Comparison of ENCODE assay signal across 1 cellular context in genomic region chr10:72097448-72098300, GRCh38.
TF ChIP-seq lines count a peak whose summit lies in the region.

No MANE protein-coding gene starts in this region.

TF ChIP-seq in K562, 482 proteins besides CTCF, POLR2A, EP300 and RAD21 (continued from another document and continues in another):
- TF ChIP-seq EWSR1 (IDR thresholded peaks at IDR 0.05; ENCODE audit: borderline replicate concordance, low read depth, partially characterized antibody) (no peak), ZNF644 (tag; IDR thresholded peaks at IDR 0.05; ENCODE audit: low read depth) (no peak), CBFB (CRISPR knock-in tag; IDR thresholded peaks at IDR 0.05) (no peak), ELK3 (CRISPR knock-in tag; IDR thresholded peaks at IDR 0.05) (no peak), ESRRA (IDR thresholded peaks at IDR 0.05; ENCODE audit: borderline replicate concordance, low read depth) (no peak), PURB (CRISPR knock-in tag; IDR thresholded peaks at IDR 0.05; ENCODE audit: low read depth) (no peak), HNRNPUL1 (IDR thresholded peaks at IDR 0.05; ENCODE audit: low read length) (no peak), RBM34 (IDR thresholded peaks at IDR 0.05; ENCODE audit: borderline replicate concordance, insufficient read depth, low read length) (no peak), MLX (CRISPR knock-in tag; conservative IDR thresholded peaks at IDR 0.05) (no peak), TRIM24 (IDR thresholded peaks at IDR 0.05) (peak in 1 of 2 experiments; percentile 33; a peak in 1 of 4 replicates), RAD51 (IDR thresholded peaks at IDR 0.05; ENCODE audit: borderline replicate concordance, low read depth) (no peak), GMEB1 (CRISPR knock-in tag; IDR thresholded peaks at IDR 0.05) (no peak), REST (CRISPR knock-in tag; IDR thresholded peaks at IDR 0.05; ENCODE audit: low read depth) (no peak), IFI16 (CRISPR knock-in tag; IDR thresholded peaks at IDR 0.05) (no peak), DNMT1 (IDR thresholded peaks at IDR 0.05) (no peak), SAFB (IDR thresholded peaks at IDR 0.05; ENCODE audit: borderline replicate concordance, low read depth, low read length) (no peak), DLX4 (CRISPR knock-in tag; IDR thresholded peaks at IDR 0.05) (no peak), E2F8 (IDR thresholded peaks at IDR 0.05; ENCODE audit: low read depth, partially characterized antibody) (no peak), ZNF282 (CRISPR knock-in tag; IDR thresholded peaks at IDR 0.05) (no peak), HNRNPLL (IDR thresholded peaks at IDR 0.05; ENCODE audit: low read depth, low read length, poor library complexity, severe bottlenecking) (no peak), ARID1B (IDR thresholded peaks at IDR 0.05) (peak; percentile 91), BACH1 (tag; IDR thresholded peaks at IDR 0.05) (0 out of 2 replicates have a peak, but pooled peaks have one; percentile 34), PHF20 (IDR thresholded peaks at IDR 0.05; ENCODE audit: partially characterized antibody) (no peak), PREB (CRISPR knock-in tag; IDR thresholded peaks at IDR 0.05) (no peak), NFIC (IDR thresholded peaks at IDR 0.05) (peak; percentile 80), HBP1 (CRISPR knock-in tag; IDR thresholded peaks at IDR 0.05) (no peak), SMC3 (conservative IDR thresholded peaks at IDR 0.05; ENCODE audit: insufficient read depth, low read depth, low read length) (no peak), ZNF143 (CRISPR knock-in tag; IDR thresholded peaks at IDR 0.05) (no peak), CHD7 (IDR thresholded peaks at IDR 0.05; ENCODE audit: low read depth, low read length) (no peak), ZNF696 (CRISPR knock-in tag; conservative IDR thresholded peaks at IDR 0.05) (no peak), ESRRB (CRISPR knock-in tag; IDR thresholded peaks at IDR 0.05; ENCODE audit: borderline replicate concordance) (no peak), SMARCB1 (IDR thresholded peaks at IDR 0.05; ENCODE audit: insufficient read length, low read depth) (no peak), STAT5B (CRISPR knock-in tag; IDR thresholded peaks at IDR 0.05) (no peak)
